8 cellular contexts compared by ENCODE assay signal in genomic region chr14:77376380-77376770, GRCh38. TPM values are rescaled to one million over a fixed set of nuclear protein-coding genes. Genes with fewer than 3 reads are reported as not detected.
DNase-seq lines count a peak whose midpoint lies in the region; ATAC-seq and TF ChIP-seq lines count a peak whose summit lies in the region.

No MANE protein-coding gene starts in this region.

- peak overlapping the region; percentile 60 for H3K27ac ChIP-seq in RWPE2 (ENCODE audit: poor library complexity, severe bottlenecking)
- peak overlapping the region; percentile 18 to 93 (median 83) for H3K27ac ChIP-seq in body of pancreas

- peak; percentile 73 for DNase-seq in Right ventricle myocardium inferior (ENCODE audit: missing footprints)
- DNase-seq in cardiac septum (ENCODE audit: low spot score): no peak
- DNase-seq in RWPE2 (ENCODE audit: low spot score): peak; percentile 63
- DNase-seq in body of pancreas: peak; percentile 5 to 26 (median 14)
- peak; percentile 45 for DNase-seq in iPS-NIHi7 (ENCODE audit: extremely low spot score)
- peak; percentile 12 to 19 for DNase-seq in stimulated activated CD4-positive, alpha-beta T cell treated with anti-CD3 and anti-CD28 coated beads, Interleukin-15, amount 100 ng/mL, for 48 hours (ENCODE audit: low read depth in 2 of 2)
- DNase-seq in DMS153 (lab: John Stamatoyannopoulos, UW): no peak

- H3K4me3 ChIP-seq in RWPE2 (ENCODE audit: severe bottlenecking) (peak overlapping the region; percentile 87), body of pancreas (peak overlapping the region; percentile 80 to 95)

- H3K36me3 ChIP-seq in RWPE2 (ENCODE audit: low read depth): no peaks in the 10 kb centered on the region
- H3K36me3 ChIP-seq in body of pancreas (replicated peaks in 1 of 2; ENCODE audit: insufficient read depth in 1 of 2, low read depth in 2 of 2): no peaks in the 10 kb centered on the region

- intact Hi-C loops in Right ventricle myocardium inferior (cut with DNase I) (loop anchor here (2.0 to 10.0 kb wide), 3 partner anchors 54 to 1382 kb away; partner anchors contain the start of genes GSTZ1, POMT2 and VIPAS39), cardiac septum (cut with DNase I) (loop anchor here (5.0 kb wide), 1 partner anchor 54 kb away; the partner anchor contains the start of genes GSTZ1 and POMT2), body of pancreas (cut with DNase I) (no loop called here)

- TF ChIP-seq POLR2A in body of pancreas (IDR thresholded peaks at IDR 0.05): no peak

- ATAC-seq in Right ventricle myocardium inferior (no peak), HG03039 (IDR thresholded peaks at IDR 0.05; ENCODE audit: unreplicated experiment) (peak; percentile 12), RWPE2 (ENCODE audit: low read depth) (peak; percentile 15), body of pancreas (peak; percentile 3)

- H3K27me3 ChIP-seq in RWPE2 (ENCODE audit: insufficient read depth, poor library complexity, severe bottlenecking) (no peaks in the 10 kb centered on the region), body of pancreas (no peaks in the 10 kb centered on the region)

- H3K4me1 ChIP-seq in RWPE2 (ENCODE audit: insufficient read depth, poor library complexity, severe bottlenecking) (peaks cover 10% of the 10 kb centered on the region), body of pancreas (peaks cover 15% of the 10 kb centered on the region)

- H3K9me3 ChIP-seq in RWPE2 (ENCODE audit: severe bottlenecking) (no peaks in the 10 kb centered on the region), body of pancreas (no peaks in the 10 kb centered on the region)

- 4 to 8% methylated on average over 17 of the region's 17 CpGs for WGBS in body of pancreas, 2 donors

- TF ChIP-seq CTCF in RWPE2 (IDR thresholded peaks at IDR 0.05; ENCODE audit: poor library complexity, severe bottlenecking) (no peak), body of pancreas (IDR thresholded peaks at IDR 0.05) (no peak)

RNA-seq across cellular contexts. Expression of gene TMED8, which starts 0.5 kb away (rescaled TPM):
- total RNA-seq in Right ventricle myocardium inferior: 5.1 TPM
- 5.6 TPM for total RNA-seq in cardiac septum
- 1 to 10 TPM; 6.9 to 7.5 TPM for total RNA-seq in body of pancreas

RNA-seq across cellular contexts. Expression of gene SAMD15, which starts 0.8 kb away (rescaled TPM):
- total RNA-seq in Right ventricle myocardium inferior (0.08 TPM), cardiac septum (0.11 TPM), body of pancreas (under 1 TPM in 1 of 2 donors, not detected in 1; 0.52 TPM)

RNA-seq across cellular contexts. Expression of gene NOXRED1, which starts 46.9 kb away (rescaled TPM):
- total RNA-seq in Right ventricle myocardium inferior (0.22 TPM), cardiac septum (not detected), body of pancreas (1 to 10 TPM in 1 of 2 donors, under 1 TPM in 1; 0.52 to 5.3 TPM)

RNA-seq across cellular contexts. Expression of gene GSTZ1, which starts 55.5 kb away (rescaled TPM):
- 16.8 TPM for total RNA-seq in Right ventricle myocardium inferior
- total RNA-seq in cardiac septum: 10.9 TPM
- 10 to 100 TPM; 14.3 to 16.2 TPM for total RNA-seq in body of pancreas

RNA-seq across cellular contexts. Expression of gene POMT2, which starts 55.7 kb away (rescaled TPM):
- 14.7 TPM for total RNA-seq in Right ventricle myocardium inferior
- total RNA-seq in cardiac septum: 19.9 TPM
- total RNA-seq in body of pancreas: 10 to 100 TPM; 22.6 to 45.2 TPM

Comparison
In these comparisons a context has a peak if more than half of its experiments do, and no peak if none do; other contexts are left out.
1. DNase-seq: peak in Right ventricle myocardium inferior (single experiment), RWPE2 (single experiment), body of pancreas (4 of 4), iPS-NIHi7 (single experiment) and stimulated activated CD4-positive, alpha-beta T cell treated with anti-CD3 and anti-CD28 coated beads, Interleukin-15, amount 100 ng/mL, for 48 hours (2 of 2); none in cardiac septum (single experiment) and DMS153 (single experiment).